Comparison of ENCODE assay signal across 2 cellular contexts in the genomic region with DNA sequence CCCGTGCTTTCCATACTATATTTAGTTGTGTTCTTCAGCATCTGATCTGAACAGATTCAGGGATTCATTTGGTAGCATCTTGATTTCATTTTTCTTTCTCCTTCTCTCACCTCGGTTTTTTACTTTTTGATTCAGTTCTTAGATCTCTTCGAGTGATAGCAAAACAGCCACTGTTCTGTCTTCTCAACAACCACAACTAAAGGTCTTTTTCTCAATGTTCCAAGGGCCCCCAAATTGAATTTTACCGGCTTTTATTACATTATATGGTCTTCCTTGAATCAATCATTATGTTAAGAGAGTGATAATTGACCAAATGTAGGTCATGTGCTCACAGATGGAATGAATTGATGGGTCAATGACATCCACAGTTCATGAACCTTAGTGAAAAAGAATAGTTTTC.
TF ChIP-seq lines count a peak whose summit lies in the region.

No MANE protein-coding gene starts in this region.

TF ChIP-seq in SK-N-SH treated with all-trans-retinoic acid at 6 μM for 48 hours, 23 proteins besides CTCF, POLR2A, EP300 and RAD21 (continued from another document):
- TF ChIP-seq PPARA (CRISPR knock-in tag; IDR thresholded peaks at IDR 0.05; ENCODE audit: borderline replicate concordance) (no peak), SNAI2 (CRISPR knock-in tag; IDR thresholded peaks at IDR 0.05) (no peak), GLIS3 (CRISPR knock-in tag; IDR thresholded peaks at IDR 0.05) (no peak), ZFP30 (CRISPR knock-in tag; IDR thresholded peaks at IDR 0.05) (no peak), TCF4 (CRISPR knock-in tag; IDR thresholded peaks at IDR 0.05; ENCODE audit: borderline replicate concordance) (0 out of 2 replicates have a peak, but pooled peaks have one; percentile 41), ZNF8 (CRISPR knock-in tag; IDR thresholded peaks at IDR 0.05) (no peak), ZNF70 (CRISPR knock-in tag; IDR thresholded peaks at IDR 0.05) (peak; percentile 55; the same call in 1 of the 2 replicates), ISL1 (CRISPR knock-in tag; IDR thresholded peaks at IDR 0.05) (0 out of 2 replicates have a peak, but pooled peaks have one; percentile 14), RARB (CRISPR knock-in tag; IDR thresholded peaks at IDR 0.05) (no peak), ZC3H10 (CRISPR knock-in tag; IDR thresholded peaks at IDR 0.05) (no peak), ARNTL (CRISPR knock-in tag; IDR thresholded peaks at IDR 0.05; ENCODE audit: borderline replicate concordance, low read depth) (no peak), TOX (CRISPR knock-in tag; IDR thresholded peaks at IDR 0.05; ENCODE audit: borderline replicate concordance) (no peak), ZFP3 (CRISPR knock-in tag; IDR thresholded peaks at IDR 0.05) (no peak), PATZ1 (CRISPR knock-in tag; IDR thresholded peaks at IDR 0.05; ENCODE audit: borderline replicate concordance) (peak; percentile 51; the same call in 1 of the 2 replicates), OSR1 (CRISPR knock-in tag; IDR thresholded peaks at IDR 0.05) (no peak)
- TF ChIP-seq, protein P1, sequence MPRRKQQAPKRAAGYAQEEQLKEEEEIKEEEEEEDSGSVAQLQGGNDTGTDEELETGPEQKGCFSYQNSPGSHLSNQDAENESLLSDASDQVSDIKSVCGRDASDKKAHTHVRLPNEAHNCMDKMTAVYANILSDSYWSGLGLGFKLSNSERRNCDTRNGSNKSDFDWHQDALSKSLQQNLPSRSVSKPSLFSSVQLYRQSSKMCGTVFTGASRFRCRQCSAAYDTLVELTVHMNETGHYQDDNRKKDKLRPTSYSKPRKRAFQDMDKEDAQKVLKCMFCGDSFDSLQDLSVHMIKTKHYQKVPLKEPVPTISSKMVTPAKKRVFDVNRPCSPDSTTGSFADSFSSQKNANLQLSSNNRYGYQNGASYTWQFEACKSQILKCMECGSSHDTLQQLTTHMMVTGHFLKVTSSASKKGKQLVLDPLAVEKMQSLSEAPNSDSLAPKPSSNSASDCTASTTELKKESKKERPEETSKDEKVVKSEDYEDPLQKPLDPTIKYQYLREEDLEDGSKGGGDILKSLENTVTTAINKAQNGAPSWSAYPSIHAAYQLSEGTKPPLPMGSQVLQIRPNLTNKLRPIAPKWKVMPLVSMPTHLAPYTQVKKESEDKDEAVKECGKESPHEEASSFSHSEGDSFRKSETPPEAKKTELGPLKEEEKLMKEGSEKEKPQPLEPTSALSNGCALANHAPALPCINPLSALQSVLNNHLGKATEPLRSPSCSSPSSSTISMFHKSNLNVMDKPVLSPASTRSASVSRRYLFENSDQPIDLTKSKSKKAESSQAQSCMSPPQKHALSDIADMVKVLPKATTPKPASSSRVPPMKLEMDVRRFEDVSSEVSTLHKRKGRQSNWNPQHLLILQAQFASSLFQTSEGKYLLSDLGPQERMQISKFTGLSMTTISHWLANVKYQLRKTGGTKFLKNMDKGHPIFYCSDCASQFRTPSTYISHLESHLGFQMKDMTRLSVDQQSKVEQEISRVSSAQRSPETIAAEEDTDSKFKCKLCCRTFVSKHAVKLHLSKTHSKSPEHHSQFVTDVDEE (CRISPR knock-in tag; IDR thresholded peaks at IDR 0.05): no peak
- TF ChIP-seq, protein P2, sequence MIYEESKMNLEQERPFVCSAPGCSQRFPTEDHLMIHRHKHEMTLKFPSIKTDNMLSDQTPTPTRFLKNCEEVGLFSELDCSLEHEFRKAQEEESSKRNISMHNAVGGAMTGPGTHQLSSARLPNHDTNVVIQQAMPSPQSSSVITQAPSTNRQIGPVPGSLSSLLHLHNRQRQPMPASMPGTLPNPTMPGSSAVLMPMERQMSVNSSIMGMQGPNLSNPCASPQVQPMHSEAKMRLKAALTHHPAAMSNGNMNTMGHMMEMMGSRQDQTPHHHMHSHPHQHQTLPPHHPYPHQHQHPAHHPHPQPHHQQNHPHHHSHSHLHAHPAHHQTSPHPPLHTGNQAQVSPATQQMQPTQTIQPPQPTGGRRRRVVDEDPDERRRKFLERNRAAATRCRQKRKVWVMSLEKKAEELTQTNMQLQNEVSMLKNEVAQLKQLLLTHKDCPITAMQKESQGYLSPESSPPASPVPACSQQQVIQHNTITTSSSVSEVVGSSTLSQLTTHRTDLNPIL (CRISPR knock-in tag; IDR thresholded peaks at IDR 0.05; ENCODE audit: low read depth): no peak
- TF ChIP-seq, protein P3, sequence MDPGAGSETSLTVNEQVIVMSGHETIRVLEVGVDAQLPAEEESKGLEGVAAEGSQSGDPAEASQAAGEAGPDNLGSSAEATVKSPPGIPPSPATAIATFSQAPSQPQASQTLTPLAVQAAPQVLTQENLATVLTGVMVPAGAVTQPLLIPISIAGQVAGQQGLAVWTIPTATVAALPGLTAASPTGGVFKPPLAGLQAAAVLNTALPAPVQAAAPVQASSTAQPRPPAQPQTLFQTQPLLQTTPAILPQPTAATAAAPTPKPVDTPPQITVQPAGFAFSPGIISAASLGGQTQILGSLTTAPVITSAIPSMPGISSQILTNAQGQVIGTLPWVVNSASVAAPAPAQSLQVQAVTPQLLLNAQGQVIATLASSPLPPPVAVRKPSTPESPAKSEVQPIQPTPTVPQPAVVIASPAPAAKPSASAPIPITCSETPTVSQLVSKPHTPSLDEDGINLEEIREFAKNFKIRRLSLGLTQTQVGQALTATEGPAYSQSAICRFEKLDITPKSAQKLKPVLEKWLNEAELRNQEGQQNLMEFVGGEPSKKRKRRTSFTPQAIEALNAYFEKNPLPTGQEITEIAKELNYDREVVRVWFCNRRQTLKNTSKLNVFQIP (CRISPR knock-in tag; IDR thresholded peaks at IDR 0.05; ENCODE audit: borderline replicate concordance, low read depth): no peak

TF ChIP-seq in SK-N-SH, 30 proteins besides CTCF, POLR2A, EP300 and RAD21 (continued from another document):
- no peak for TF ChIP-seq USF2 (IDR thresholded peaks at IDR 0.05; ENCODE audit: borderline replicate concordance, low read depth, low read length)
- TF ChIP-seq YY1 (IDR thresholded peaks at IDR 0.05; ENCODE audit: low read depth): no peak
- TF ChIP-seq JUND (IDR thresholded peaks at IDR 0.05): no peak
- no peak for TF ChIP-seq ELF1 (IDR thresholded peaks at IDR 0.05)
- TF ChIP-seq, protein P4, sequence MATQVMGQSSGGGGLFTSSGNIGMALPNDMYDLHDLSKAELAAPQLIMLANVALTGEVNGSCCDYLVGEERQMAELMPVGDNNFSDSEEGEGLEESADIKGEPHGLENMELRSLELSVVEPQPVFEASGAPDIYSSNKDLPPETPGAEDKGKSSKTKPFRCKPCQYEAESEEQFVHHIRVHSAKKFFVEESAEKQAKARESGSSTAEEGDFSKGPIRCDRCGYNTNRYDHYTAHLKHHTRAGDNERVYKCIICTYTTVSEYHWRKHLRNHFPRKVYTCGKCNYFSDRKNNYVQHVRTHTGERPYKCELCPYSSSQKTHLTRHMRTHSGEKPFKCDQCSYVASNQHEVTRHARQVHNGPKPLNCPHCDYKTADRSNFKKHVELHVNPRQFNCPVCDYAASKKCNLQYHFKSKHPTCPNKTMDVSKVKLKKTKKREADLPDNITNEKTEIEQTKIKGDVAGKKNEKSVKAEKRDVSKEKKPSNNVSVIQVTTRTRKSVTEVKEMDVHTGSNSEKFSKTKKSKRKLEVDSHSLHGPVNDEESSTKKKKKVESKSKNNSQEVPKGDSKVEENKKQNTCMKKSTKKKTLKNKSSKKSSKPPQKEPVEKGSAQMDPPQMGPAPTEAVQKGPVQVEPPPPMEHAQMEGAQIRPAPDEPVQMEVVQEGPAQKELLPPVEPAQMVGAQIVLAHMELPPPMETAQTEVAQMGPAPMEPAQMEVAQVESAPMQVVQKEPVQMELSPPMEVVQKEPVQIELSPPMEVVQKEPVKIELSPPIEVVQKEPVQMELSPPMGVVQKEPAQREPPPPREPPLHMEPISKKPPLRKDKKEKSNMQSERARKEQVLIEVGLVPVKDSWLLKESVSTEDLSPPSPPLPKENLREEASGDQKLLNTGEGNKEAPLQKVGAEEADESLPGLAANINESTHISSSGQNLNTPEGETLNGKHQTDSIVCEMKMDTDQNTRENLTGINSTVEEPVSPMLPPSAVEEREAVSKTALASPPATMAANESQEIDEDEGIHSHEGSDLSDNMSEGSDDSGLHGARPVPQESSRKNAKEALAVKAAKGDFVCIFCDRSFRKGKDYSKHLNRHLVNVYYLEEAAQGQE (IDR thresholded peaks at IDR 0.05; ENCODE audit: low read depth, low read length): no peak
- no peak for TF ChIP-seq TEAD4 (IDR thresholded peaks at IDR 0.05; ENCODE audit: borderline replicate concordance, insufficient read depth)
- TF ChIP-seq POLR2AphosphoS5 (IDR thresholded peaks at IDR 0.05; ENCODE audit: low read depth, low read length): no peak
- TF ChIP-seq SIN3A (IDR thresholded peaks at IDR 0.05; ENCODE audit: borderline replicate concordance, low read depth, low read length): no peak
